Comparison of ENCODE assay signal across 22 cellular contexts in genomic region chr11:93290061-93290460, GRCh38. TPM values are rescaled to one million over a fixed set of nuclear protein-coding genes. Genes with fewer than 3 reads are reported as not detected.
A peak's percentile ranks its signal among the peaks of the same experiment; 100 is the strongest.
DNase-seq lines count a peak whose midpoint lies in the region; ATAC-seq, FAIRE-seq and TF ChIP-seq lines count a peak whose summit lies in the region.
"Had no signal": no experiment of that assay in that cellular context is flagged by ENCODE, and none has a peak within 500 bp of the region (broad histone marks: within the 10 kb centered on the region; RNA-seq: fewer than 3 reads in every experiment).

No MANE protein-coding gene starts in this region.

- H3K4me1 ChIP-seq in SK-N-SH (ENCODE audit: control insufficient read depth in 1 of 2, insufficient read depth in 2 of 2, low read depth in 1 of 2, low read length in 1 of 2) (peaks cover 0 to 2% of the 10 kb centered on the region in 2 experiments; a peak in 1 of 4 replicates), left lung (no peaks in the 10 kb centered on the region)
- H3K4me1 ChIP-seq: BLaER1 had no signal

- H3K27me3 ChIP-seq in SK-N-SH (ENCODE audit: insufficient read depth) (no peaks in the 10 kb centered on the region), left lung (no peaks in the 10 kb centered on the region)
- H3K27me3 ChIP-seq: BLaER1 had no signal

- DNase-seq in GM12892 (ENCODE audit: insufficient read length) (no peak), SK-N-SH (peak; percentile 41), fibroblast of mammary gland (ENCODE audit: low read depth) (peak; percentile 31), sciatic nerve (ENCODE audit: low spot score) (no peak), epidermal melanocyte (ENCODE audit: insufficient read length, low spot score) (no peak), left lung (no peak)
- DNase-seq: 8988T; CD4-positive, alpha-beta memory T cell; DMS153; DMS79; GF-D8; GOT3; H7 had no signal

- TF ChIP-seq POLR2A in GM12892 (IDR thresholded peaks at IDR 0.05; ENCODE audit: low read depth, low read length), result no peak

- H3F3A ChIP-seq in SK-N-SH (replicated peaks; ENCODE audit: insufficient read depth), result no peaks in the 10 kb centered on the region

- FAIRE-seq in GM12892 (lab: Jason Lieb, UNC), result peak; percentile 80
- FAIRE-seq: HepG2 had no signal

- POLR2A ChIA-PET in SK-N-SH (lab: Yijun Ruan, JAX), result no interaction called here

- CTCF ChIA-PET in SK-N-SH (lab: Yijun Ruan, JAX), result no interaction called here

- ATAC-seq in sciatic nerve (peak; percentile 87), HG03045 (IDR thresholded peaks at IDR 0.05; ENCODE audit: unreplicated experiment) (no peak), left lung (no peak)
- ATAC-seq: HCT116, HepG2 had no signal

- H2AFZ ChIP-seq in SK-N-SH (ENCODE audit: low read depth), result no peak overlapping the region

- H3K4me2 ChIP-seq in SK-N-SH, result no peak overlapping the region
- H3K4me2 ChIP-seq: BLaER1 had no signal

- H3K79me2 ChIP-seq in SK-N-SH (ENCODE audit: insufficient read depth), result no peaks in the 10 kb centered on the region

- TF ChIP-seq RAD21 in SK-N-SH (IDR thresholded peaks at IDR 0.05; ENCODE audit: low read length), result no peak

- no peak for TF ChIP-seq CTCF in SK-N-SH (IDR thresholded peaks at IDR 0.05)
- TF ChIP-seq CTCF in fibroblast of mammary gland (conservative IDR thresholded peaks at IDR 0.05; ENCODE audit: control insufficient read depth, insufficient read depth, low read depth, low read length), result no peak
- TF ChIP-seq CTCF in left lung (IDR thresholded peaks at IDR 0.05), result no peak

- no peaks in the 10 kb centered on the region for H3K36me3 ChIP-seq in SK-N-SH (replicated peaks in 1 of 2; ENCODE audit: control insufficient read depth in 1 of 2, insufficient read depth in 2 of 2, low read length in 1 of 2)
- no peaks in the 10 kb centered on the region for H3K36me3 ChIP-seq in left lung
- H3K36me3 ChIP-seq: BLaER1 had no signal

- H3K9me3 ChIP-seq in SK-N-SH (no peaks in the 10 kb centered on the region), left lung (no peaks in the 10 kb centered on the region)
- H3K9me3 ChIP-seq: BLaER1 had no signal

- peak in 1 of 2 experiments; percentile 54; a peak in 1 of 4 replicates for TF ChIP-seq EP300 in SK-N-SH (IDR thresholded peaks at IDR 0.05; ENCODE audit: borderline replicate concordance in 1 of 2, low read depth in 1 of 2, low read length in 1 of 2)

- no peak overlapping the region for H3K9ac ChIP-seq in SK-N-SH
- H3K9ac ChIP-seq: BLaER1 had no signal

- no peaks in the 10 kb centered on the region for H4K20me1 ChIP-seq in SK-N-SH (ENCODE audit: insufficient read depth)
- H4K20me1 ChIP-seq: BLaER1 had no signal

- WGBS in SK-N-SH (ENCODE audit: low lambda C conversion rate), result 0% methylated on average over 2 of the region's 4 CpGs

- no peak overlapping the region; a peak in 1 of 4 replicates for H3K27ac ChIP-seq in SK-N-SH (ENCODE audit: low read depth in 2 of 2, low read length in 1 of 2)
- no peak overlapping the region for H3K27ac ChIP-seq in left lung
- H3K27ac ChIP-seq: BLaER1 had no signal

- intact Hi-C loops in sciatic nerve (cut with DNase I) (no loop called here), left lung (cut with DNase I) (no loop called here)

- no peak overlapping the region for H3K4me3 ChIP-seq in SK-N-SH (ENCODE audit: low read depth in 2 of 2, low read length in 1 of 2)
- no peak overlapping the region for H3K4me3 ChIP-seq in fibroblast of mammary gland (ENCODE audit: control insufficient read depth, low read depth, low read length)
- no peak overlapping the region for H3K4me3 ChIP-seq in left lung
- H3K4me3 ChIP-seq: BLaER1 had no signal

- H3K9me2 ChIP-seq in SK-N-SH, result no peaks in the 10 kb centered on the region

TF ChIP-seq in SK-N-SH, 30 proteins besides CTCF, POLR2A, EP300 and RAD21:
- TF ChIP-seq RFX5 (IDR thresholded peaks at IDR 0.05; ENCODE audit: low read length) (no peak), FOSL2 (IDR thresholded peaks at IDR 0.05; ENCODE audit: borderline replicate concordance, low read depth) (no peak), MEF2A (IDR thresholded peaks at IDR 0.05; ENCODE audit: borderline replicate concordance, low read depth) (no peak), USF1 (IDR thresholded peaks at IDR 0.05; ENCODE audit: borderline replicate concordance, low read depth) (no peak), RCOR1 (IDR thresholded peaks at IDR 0.05; ENCODE audit: low read length) (peak; percentile 29; the same call in 1 of the 2 replicates), FOXJ3 (CRISPR knock-in tag; IDR thresholded peaks at IDR 0.05) (0 out of 2 replicates have a peak, but pooled peaks have one; percentile 36)

RNA-seq across cellular contexts. Expression of gene DEUP1, which starts 40.5 kb away (rescaled TPM):
- not detected for polyA plus RNA-seq in GM12892 (2012; ENCODE audit: missing spikeins)
- not detected in 2 replicates for polyA plus RNA-seq in SK-N-SH (2012; rRNA removed)
- polyA plus RNA-seq in SK-N-SH (2012; cell fraction: cytosol; rRNA removed), result not detected in 2 replicates
- not detected in 2 replicates for polyA plus RNA-seq in SK-N-SH (2012; cell fraction: nucleus; rRNA removed)
- total RNA-seq in sciatic nerve, result not detected
- total RNA-seq in left lung, result under 1 TPM; 0.34 to 0.50 TPM
- total RNA-seq: A673; CD4-positive, alpha-beta memory T cell; Daoy; H7; HepG2 had no signal
- polyA plus RNA-seq: AG04450; CD14-positive monocyte; CD4-positive, alpha-beta memory T cell; HepG2; IgD-negative memory B cell had no signal

Comparison
In these comparisons a context has a peak if more than half of its experiments do, and no peak if none do; other contexts are left out.
1. DNase-seq: peak in SK-N-SH (single experiment) and fibroblast of mammary gland (single experiment); none in GM12892 (single experiment), sciatic nerve (single experiment), epidermal melanocyte (single experiment) and left lung (0 of 2).